Comparison of ENCODE assay signal across 25 cellular contexts in genomic region chr13:51361111-51361510, GRCh38. TPM values are rescaled to one million over a fixed set of nuclear protein-coding genes. Genes with fewer than 3 reads are reported as not detected.
DNase-seq lines count a peak whose midpoint lies in the region; ATAC-seq and TF ChIP-seq lines count a peak whose summit lies in the region.
"Had no signal": no experiment of that assay in that cellular context is flagged by ENCODE, and none has a peak within 500 bp of the region (broad histone marks: within the 10 kb centered on the region; RNA-seq: fewer than 3 reads in every experiment).

No MANE protein-coding gene starts in this region.

- H3K36me3 ChIP-seq in GM23338 (ENCODE audit: insufficient read depth) (peaks cover 11% of the 10 kb centered on the region; the same call in 1 of the 2 replicates), mesenchymal stem cell (ENCODE audit: control insufficient read depth in 1 of 2, insufficient read depth in 2 of 2, low read depth in 1 of 2, low read length in 2 of 2) (peaks cover 0 to 75% of the 10 kb centered on the region in 2 experiments), PC-9 (ENCODE audit: low read depth) (peaks cover 21% of the 10 kb centered on the region)

- TF ChIP-seq CTCF in GM23338 (conservative IDR thresholded peaks at IDR 0.05; ENCODE audit: low read depth in 2 of 2) (no peak), astrocyte of the spinal cord (IDR thresholded peaks at IDR 0.05; ENCODE audit: low read depth, low read length) (no peak), PC-9 (conservative IDR thresholded peaks at IDR 0.05) (no peak)

- no peak overlapping the region for H3K18ac ChIP-seq in mesenchymal stem cell (ENCODE audit: low read depth in 1 of 2, low read length in 2 of 2)

- H3K4me3 ChIP-seq in GM23338 (no peak overlapping the region), astrocyte of the spinal cord (ENCODE audit: low read depth, low read length) (no peak overlapping the region), mesenchymal stem cell (ENCODE audit: insufficient read depth in 1 of 2, low read depth in 1 of 2, low read length in 2 of 2) (no peak overlapping the region), PC-9 (no peak overlapping the region)

- no peaks in the 10 kb centered on the region for H3K9me3 Mint-ChIP-seq in GM23338
- no peaks in the 10 kb centered on the region for H3K9me3 Mint-ChIP-seq in stimulated activated effector memory CD8-positive, alpha-beta T cell treated with anti-CD3 and anti-CD28 coated beads, Interleukin-12 subunit alpha, Interleukin-12 subunit beta, amount 100 ng/mL, for 72 hours
- H3K9me3 Mint-ChIP-seq: CD14-positive monocyte; CD8-positive, alpha-beta memory T cell had no signal

- no peak for ATAC-seq in GM23338
- no peak for ATAC-seq in stimulated activated effector memory CD8-positive, alpha-beta T cell treated with anti-CD3 and anti-CD28 coated beads, Interleukin-12 subunit alpha, Interleukin-12 subunit beta, amount 100 ng/mL, for 72 hours
- no peak for ATAC-seq in HG03520 (IDR thresholded peaks at IDR 0.05; ENCODE audit: unreplicated experiment)

- no peak overlapping the region for H3K14ac ChIP-seq in mesenchymal stem cell (ENCODE audit: low read length in 2 of 2)

- H3K9me3 ChIP-seq in mesenchymal stem cell (ENCODE audit: control insufficient read depth, low read length) (no peaks in the 10 kb centered on the region), PC-9 (ENCODE audit: insufficient read depth, low read depth) (no peaks in the 10 kb centered on the region)
- H3K9me3 ChIP-seq: BE2C, SK-N-SH had no signal

- no peak overlapping the region for H4K91ac ChIP-seq in mesenchymal stem cell (ENCODE audit: low read length)

- BruUV-seq in PC-9 (replicated peaks; lab: Mats Ljungman, UMichigan): no TSS peak

- H2AFZ ChIP-seq in GM23338 (no peak overlapping the region), mesenchymal stem cell (ENCODE audit: low read depth, low read length) (no peak overlapping the region), PC-9 (no peak overlapping the region)

- intact Hi-C loops in PC-9 (cut with micrococcal nuclease; ENCODE audit: unreplicated experiment): no loop called here

- H3K79me2 ChIP-seq in GM23338 (replicated peaks; ENCODE audit: insufficient read depth) (no peaks in the 10 kb centered on the region), PC-9 (ENCODE audit: low read depth) (no peaks in the 10 kb centered on the region)

- H3K4me1 ChIP-seq in GM23338 (ENCODE audit: insufficient read depth): peaks cover 16% of the 10 kb centered on the region
- H3K4me1 ChIP-seq in mesenchymal stem cell (ENCODE audit: control insufficient read depth, insufficient read depth, low read depth, low read length): no peaks in the 10 kb centered on the region
- no peaks in the 10 kb centered on the region for H3K4me1 ChIP-seq in PC-9 (replicated peaks; ENCODE audit: insufficient read depth)
- H3K4me1 ChIP-seq: BE2C had no signal

- H3K9ac ChIP-seq in mesenchymal stem cell (ENCODE audit: low read length): no peak overlapping the region
- H3K9ac ChIP-seq: SK-N-SH had no signal

- peaks cover 2% of the 10 kb centered on the region for H3K79me1 ChIP-seq in mesenchymal stem cell (replicated peaks; ENCODE audit: low read length, poor library complexity, severe bottlenecking)

- H2BK15ac ChIP-seq in mesenchymal stem cell (ENCODE audit: low read depth, poor library complexity, severe bottlenecking): no peak overlapping the region

- CTCF ChIA-PET in PC-9 (lab: Charles Lee): no interaction called here

- H4K8ac ChIP-seq in mesenchymal stem cell (ENCODE audit: low read length): no peak overlapping the region

- no peak overlapping the region for H3K4me3 Mint-ChIP-seq in GM23338
- H3K4me3 Mint-ChIP-seq in stimulated activated effector memory CD8-positive, alpha-beta T cell treated with anti-CD3 and anti-CD28 coated beads, Interleukin-12 subunit alpha, Interleukin-12 subunit beta, amount 100 ng/mL, for 72 hours: no peak overlapping the region
- H3K4me3 Mint-ChIP-seq: CD14-positive monocyte; CD8-positive, alpha-beta memory T cell had no signal

- POLR2A ChIA-PET in PC-9 (lab: Charles Lee; ENCODE audit: unreplicated experiment): no interaction called here

- no peaks in the 10 kb centered on the region for H3F3A ChIP-seq in GM23338 (replicated peaks; ENCODE audit: low read depth)
- 0 out of 2 replicates have a peak, but pooled peaks cover 3% of the 10 kb centered on the region for H3F3A ChIP-seq in PC-9 (ENCODE audit: insufficient read depth, low read depth)

- H3K4me2 ChIP-seq in GM23338 (no peak overlapping the region), mesenchymal stem cell (ENCODE audit: low read length, poor library complexity, severe bottlenecking) (no peak overlapping the region), PC-9 (no peak overlapping the region)
- H3K4me2 ChIP-seq: SK-N-SH had no signal

- H3K9me2 ChIP-seq in GM23338 (ENCODE audit: insufficient read depth) (peaks cover 1% of the 10 kb centered on the region; the same call in 1 of the 2 replicates), PC-9 (ENCODE audit: insufficient read depth) (no peaks in the 10 kb centered on the region)
- H3K9me2 ChIP-seq: SK-N-SH had no signal

- DNase-seq in GM23338 (ENCODE audit: low spot score) (no peak), astrocyte of the spinal cord (ENCODE audit: low read depth, low spot score) (peak; percentile 19), mesenchymal stem cell (no peak), erythroblast (lab: John Stamatoyannopoulos, UW) (no peak), NCI-H2171 treated with DMSO at 0.1 percent for 48 hours (lab: John Stamatoyannopoulos, UW) (no peak), PC-9 (no peak)
- no peak for DNase-seq in stimulated activated effector memory CD8-positive, alpha-beta T cell treated with anti-CD3 and anti-CD28 coated beads, Interleukin-12 subunit alpha, Interleukin-12 subunit beta, amount 100 ng/mL, for 72 hours (ENCODE audit: low spot score in 2 of 2)
- DNase-seq: BE2C; CD8-positive, alpha-beta memory T cell; DMS153; DND-41; GOT3; HCEC 1CT; NCI-H1048; NCI-H1417 treated with DMSO at 0.1 percent for 48 hours; NCI-H187; NCI-H2171; NCI-H345; NCI-H510A treated with DMSO at 0.1 percent for 48 hours; NCI-H774; SK-N-SH had no signal

- H3K27ac ChIP-seq in GM23338 (ENCODE audit: low read depth): peak overlapping the region; percentile 4; the same call in 1 of the 2 replicates
- peak overlapping the region; percentile 49 for H3K27ac ChIP-seq in mesenchymal stem cell (ENCODE audit: low read length, poor library complexity, severe bottlenecking)
- H3K27ac ChIP-seq in PC-9: no peak overlapping the region

- H3K23ac ChIP-seq in mesenchymal stem cell (ENCODE audit: low read length in 2 of 2): no peak overlapping the region

- no peak overlapping the region for H2AK5ac ChIP-seq in mesenchymal stem cell (ENCODE audit: low read length, severe bottlenecking)

- no peak overlapping the region for H2BK5ac ChIP-seq in mesenchymal stem cell (ENCODE audit: low read depth, low read length, poor library complexity, severe bottlenecking)

- H3K27me3 ChIP-seq in GM23338 (ENCODE audit: insufficient read depth): no peaks in the 10 kb centered on the region
- no peaks in the 10 kb centered on the region for H3K27me3 ChIP-seq in mesenchymal stem cell (ENCODE audit: control insufficient read depth in 1 of 2, insufficient read depth in 1 of 2, low read length in 2 of 2)
- H3K27me3 ChIP-seq in PC-9 (ENCODE audit: insufficient read depth, low read depth): no peaks in the 10 kb centered on the region
- H3K27me3 ChIP-seq: BE2C had no signal

- peaks cover 14% of the 10 kb centered on the region; the same call in 2 of the 3 replicates for H3K36me3 Mint-ChIP-seq in GM23338 (ENCODE audit: low read depth)
- H3K36me3 Mint-ChIP-seq in stimulated activated effector memory CD8-positive, alpha-beta T cell treated with anti-CD3 and anti-CD28 coated beads, Interleukin-12 subunit alpha, Interleukin-12 subunit beta, amount 100 ng/mL, for 72 hours: peaks cover 57% of the 10 kb centered on the region

- H3K27ac Mint-ChIP-seq in GM23338: peak overlapping the region; percentile 34; the same call in 1 of the 2 replicates
- peak overlapping the region; percentile 26 for H3K27ac Mint-ChIP-seq in stimulated activated effector memory CD8-positive, alpha-beta T cell treated with anti-CD3 and anti-CD28 coated beads, Interleukin-12 subunit alpha, Interleukin-12 subunit beta, amount 100 ng/mL, for 72 hours
- H3K27ac Mint-ChIP-seq: CD14-positive monocyte had no signal

- H2BK120ac ChIP-seq in mesenchymal stem cell (ENCODE audit: low read depth, low read length): no peak overlapping the region

- H3K4ac ChIP-seq in mesenchymal stem cell (ENCODE audit: low read depth in 1 of 2, low read length in 2 of 2): no peak overlapping the region

- no peak for TF ChIP-seq POLR2A in erythroblast (IDR thresholded peaks at IDR 0.05; ENCODE audit: low read length)

- no peak overlapping the region for H2BK12ac ChIP-seq in mesenchymal stem cell (ENCODE audit: low read length in 2 of 2)

- in situ Hi-C loops in astrocyte of the spinal cord (cut with HindIII; ENCODE audit: low sequenced_read_pairs): no loop called here

- H3K4me1 Mint-ChIP-seq in GM23338: peaks cover 48% of the 10 kb centered on the region
- no peaks in the 10 kb centered on the region for H3K4me1 Mint-ChIP-seq in stimulated activated effector memory CD8-positive, alpha-beta T cell treated with anti-CD3 and anti-CD28 coated beads, Interleukin-12 subunit alpha, Interleukin-12 subunit beta, amount 100 ng/mL, for 72 hours
- H3K4me1 Mint-ChIP-seq: CD14-positive monocyte; CD8-positive, alpha-beta memory T cell had no signal

- H4K20me1 ChIP-seq in GM23338 (replicated peaks; ENCODE audit: insufficient read depth) (no peaks in the 10 kb centered on the region), PC-9 (ENCODE audit: insufficient read depth) (0 out of 2 replicates have a peak, but pooled peaks cover 2% of the 10 kb centered on the region)

- no peaks in the 10 kb centered on the region for H3K27me3 Mint-ChIP-seq in GM23338 (ENCODE audit: insufficient read depth, low read depth, poor library complexity)
- H3K27me3 Mint-ChIP-seq: CD8-positive, alpha-beta memory T cell had no signal

TF ChIP-seq in GM23338, 12 proteins besides CTCF, POLR2A, EP300 and RAD21 (continues in another document):
- TF ChIP-seq ETS1 (IDR thresholded peaks at IDR 0.05) (no peak), POLR2AphosphoS5 (IDR thresholded peaks at IDR 0.05; ENCODE audit: low read depth) (0 out of 2 replicates have a peak, but pooled peaks have one; percentile 10)

RNA-seq across cellular contexts. Expression of gene SERPINE3, which starts 21.6 kb away (rescaled TPM):
- 0.08 and 0.17 TPM in 2 replicates for total RNA-seq in GM23338 (2014; rRNA removed; shearing (Covaris generic))
- polyA plus RNA-seq in GM23338 (2016; fragmentation: Nextera tagmentation; extraction: Ambion mirVana): 0.31 and 0.35 TPM in 2 replicates
- not detected for polyA plus RNA-seq in mesenchymal stem cell (2013, experiment 1 of 2)
- not detected for polyA plus RNA-seq in mesenchymal stem cell (2013, experiment 2 of 2)
- total RNA-seq in PC-9 (2021): not detected in 2 replicates
- total RNA-seq: A673; CD8-positive, alpha-beta memory T cell; HT-29 had no signal
- polyA plus RNA-seq: CD14-positive monocyte; CD8-positive, alpha-beta memory T cell; SK-N-SH had no signal
